ENCODE assay signal across 9 cellular contexts in genomic region chr9:127347831-127348699, GRCh38. TPM values are rescaled to one million over a fixed set of nuclear protein-coding genes. Genes with fewer than 3 reads are reported as not detected.
DNase-seq lines count a peak whose midpoint lies in the region; ATAC-seq and TF ChIP-seq lines count a peak whose summit lies in the region.
"Had no signal": no experiment of that assay in that cellular context is flagged by ENCODE, and none has a peak within 500 bp of the region (broad histone marks: within the 10 kb centered on the region; RNA-seq: fewer than 3 reads in every experiment).

No MANE protein-coding gene starts in this region.

- no peaks in the 10 kb centered on the region for H3K9me2 ChIP-seq in Karpas-422 (replicated peaks; ENCODE audit: insufficient read depth, low read length)

- no peak overlapping the region for H3K27ac ChIP-seq in Karpas-422 (ENCODE audit: low read length)
- no peak overlapping the region for H3K27ac ChIP-seq in left lung
- no peak overlapping the region for H3K27ac ChIP-seq in neural progenitor cell

- TF ChIP-seq CTCF in left lung (IDR thresholded peaks at IDR 0.05) (peak; percentile 30 to 42), neural progenitor cell (IDR thresholded peaks at IDR 0.05) (no peak)

- H3K36me3 Mint-ChIP-seq in activated T-helper 1 cell treated with anti-CD3 and anti-CD28 coated beads, Interleukin-12 subunit alpha, Interleukin-12 subunit beta, Interleukin-2, Interleukin-4 antibody, amounts not matched to agents 30 ng/mL and 10 ng/mL and 1 ng/mL, durations not matched to agents 14 hours and 24 hours and 36 hours (ENCODE audit: low read depth): no peaks in the 10 kb centered on the region
- peaks cover 2% of the 10 kb centered on the region for H3K36me3 Mint-ChIP-seq in neural progenitor cell

- H3K9ac ChIP-seq in Karpas-422 (ENCODE audit: low read length) (no peak overlapping the region), neural progenitor cell (no peak overlapping the region)

- H3F3A ChIP-seq in neural progenitor cell (ENCODE audit: low read depth): peaks cover 5% of the 10 kb centered on the region

- no peak overlapping the region for H3K27ac Mint-ChIP-seq in activated T-helper 1 cell treated with anti-CD3 and anti-CD28 coated beads, Interleukin-12 subunit alpha, Interleukin-12 subunit beta, Interleukin-2, Interleukin-4 antibody, amounts not matched to agents 30 ng/mL and 10 ng/mL and 1 ng/mL, durations not matched to agents 14 hours and 24 hours and 36 hours
- no peak overlapping the region for H3K27ac Mint-ChIP-seq in neural progenitor cell

- H4K20me1 ChIP-seq in Karpas-422 (ENCODE audit: insufficient read depth, low read depth, low read length): no peaks in the 10 kb centered on the region
- no peaks in the 10 kb centered on the region for H4K20me1 ChIP-seq in neural progenitor cell (ENCODE audit: low read depth)

- H2AFZ ChIP-seq in Karpas-422 (ENCODE audit: low read length) (no peak overlapping the region), neural progenitor cell (replicated peaks) (no peak overlapping the region)

- H3K4me1 Mint-ChIP-seq in activated T-helper 1 cell treated with anti-CD3 and anti-CD28 coated beads, Interleukin-12 subunit alpha, Interleukin-12 subunit beta, Interleukin-2, Interleukin-4 antibody, amounts not matched to agents 30 ng/mL and 10 ng/mL and 1 ng/mL, durations not matched to agents 14 hours and 24 hours and 36 hours (ENCODE audit: low read depth): no peaks in the 10 kb centered on the region
- peaks cover 6% of the 10 kb centered on the region for H3K4me1 Mint-ChIP-seq in neural progenitor cell

- ATAC-seq in left lung: peak; percentile 96

- no peaks in the 10 kb centered on the region for H3K4me1 ChIP-seq in Karpas-422 (ENCODE audit: low read length)
- no peaks in the 10 kb centered on the region for H3K4me1 ChIP-seq in left lung
- peaks cover 6% of the 10 kb centered on the region for H3K4me1 ChIP-seq in neural progenitor cell

- H3K79me2 ChIP-seq in Karpas-422 (ENCODE audit: low read length): no peaks in the 10 kb centered on the region
- no peaks in the 10 kb centered on the region for H3K79me2 ChIP-seq in neural progenitor cell (ENCODE audit: low read depth)

- DNase-seq in CD1c-positive myeloid dendritic cell (ENCODE audit: extremely low spot score) (peak; percentile 26), Karpas-422 (peak; percentile 54), amniotic stem cell (lab: John Stamatoyannopoulos, UW) (peak; percentile 23), left lung (no peak), kidney glomerular epithelial cell (lab: John Stamatoyannopoulos, UW) (no peak), GOT3 (lab: John Stamatoyannopoulos, UW) (no peak), neural progenitor cell (ENCODE audit: low spot score) (no peak)
- DNase-seq in activated T-helper 1 cell treated with anti-CD3 and anti-CD28 coated beads, Interleukin-12 subunit alpha, Interleukin-12 subunit beta, Interleukin-2, Interleukin-4 antibody, amounts not matched to agents 30 ng/mL and 10 ng/mL and 1 ng/mL, durations not matched to agents 14 hours and 24 hours and 36 hours (ENCODE audit: low spot score): no peak
- DNase-seq: occipital lobe had no signal

- no peak overlapping the region for H3K4me3 Mint-ChIP-seq in activated T-helper 1 cell treated with anti-CD3 and anti-CD28 coated beads, Interleukin-12 subunit alpha, Interleukin-12 subunit beta, Interleukin-2, Interleukin-4 antibody, amounts not matched to agents 30 ng/mL and 10 ng/mL and 1 ng/mL, durations not matched to agents 14 hours and 24 hours and 36 hours
- H3K4me3 Mint-ChIP-seq in neural progenitor cell: no peak overlapping the region

- H3K27me3 ChIP-seq in Karpas-422 (ENCODE audit: low read length) (no peaks in the 10 kb centered on the region), left lung (no peaks in the 10 kb centered on the region), neural progenitor cell (no peaks in the 10 kb centered on the region)

- intact Hi-C loops in left lung (cut with DNase I): loop anchor here in 1 of 2 donors (10.0 kb wide), 1 partner anchor 133 kb away; no protein-coding TSS in a partner anchor
- intact Hi-C loops in activated T-helper 1 cell treated with anti-CD3 and anti-CD28 coated beads, Interleukin-12 subunit alpha, Interleukin-12 subunit beta, Interleukin-2, Interleukin-4 antibody, amounts not matched to agents 30 ng/mL and 10 ng/mL and 1 ng/mL, durations not matched to agents 14 hours and 24 hours and 36 hours (cut with micrococcal nuclease): no loop called here

- H3K4me3 ChIP-seq in Karpas-422 (ENCODE audit: low read length) (no peak overlapping the region), left lung (no peak overlapping the region), neural progenitor cell (no peak overlapping the region)

- peaks cover 16% of the 10 kb centered on the region for H3K27me3 Mint-ChIP-seq in activated T-helper 1 cell treated with anti-CD3 and anti-CD28 coated beads, Interleukin-12 subunit alpha, Interleukin-12 subunit beta, Interleukin-2, Interleukin-4 antibody, amounts not matched to agents 30 ng/mL and 10 ng/mL and 1 ng/mL, durations not matched to agents 14 hours and 24 hours and 36 hours (ENCODE audit: insufficient read depth)
- H3K27me3 Mint-ChIP-seq in neural progenitor cell (ENCODE audit: insufficient read depth, low read depth): no peaks in the 10 kb centered on the region

- no peaks in the 10 kb centered on the region for H3K9me3 Mint-ChIP-seq in activated T-helper 1 cell treated with anti-CD3 and anti-CD28 coated beads, Interleukin-12 subunit alpha, Interleukin-12 subunit beta, Interleukin-2, Interleukin-4 antibody, amounts not matched to agents 30 ng/mL and 10 ng/mL and 1 ng/mL, durations not matched to agents 14 hours and 24 hours and 36 hours
- no peaks in the 10 kb centered on the region for H3K9me3 Mint-ChIP-seq in neural progenitor cell

- H3K4me2 ChIP-seq in Karpas-422 (ENCODE audit: low read depth, low read length, poor library complexity, severe bottlenecking): no peak overlapping the region
- H3K4me2 ChIP-seq in neural progenitor cell: no peak overlapping the region

- H3K36me3 ChIP-seq in Karpas-422 (ENCODE audit: insufficient read depth, low read length): no peaks in the 10 kb centered on the region
- H3K36me3 ChIP-seq in left lung: peaks cover 0 to 6% of the 10 kb centered on the region in 2 donors
- no peaks in the 10 kb centered on the region for H3K36me3 ChIP-seq in neural progenitor cell

- H3K9me3 ChIP-seq in Karpas-422 (ENCODE audit: low read length) (no peaks in the 10 kb centered on the region), left lung (no peaks in the 10 kb centered on the region), neural progenitor cell (ENCODE audit: low read depth) (no peaks in the 10 kb centered on the region)

RNA-seq across cellular contexts. Expression of gene SLC2A8, which starts 48.9 kb away (rescaled TPM):
- 11.3 and 29.4 TPM in 2 replicates for total RNA-seq in Karpas-422 (2014; rRNA removed; shearing (Covaris generic); ENCODE audit: low replicate concordance)
- total RNA-seq in left lung (10 to 100 TPM; 20.1 to 23.2 TPM), neural progenitor cell (ENCODE audit: low replicate concordance) (9.4 and 22.8 TPM in 2 replicates)
- 10.4 and 11.6 TPM in 2 replicates for total RNA-seq in activated T-helper 1 cell treated with anti-CD3 and anti-CD28 coated beads, Interleukin-12 subunit alpha, Interleukin-12 subunit beta, Interleukin-2, Interleukin-4 antibody, amounts not matched to agents 30 ng/mL and 10 ng/mL and 1 ng/mL, durations not matched to agents 14 hours and 24 hours and 36 hours

Comparison
In these comparisons a context has a peak if more than half of its experiments do, and no peak if none do; other contexts are left out.
1. DNase-seq: peak in CD1c-positive myeloid dendritic cell (single experiment), Karpas-422 (single experiment) and amniotic stem cell (single experiment); none in left lung (0 of 2), kidney glomerular epithelial cell (single experiment), activated T-helper 1 cell treated with anti-CD3 and anti-CD28 coated beads, Interleukin-12 subunit alpha, Interleukin-12 subunit beta, Interleukin-2, Interleukin-4 antibody, amounts not matched to agents 30 ng/mL and 10 ng/mL and 1 ng/mL, durations not matched to agents 14 hours and 24 hours and 36 hours (single experiment), GOT3 (single experiment) and neural progenitor cell (single experiment).